5 cellular contexts compared by ENCODE assay signal in the genomic region with DNA sequence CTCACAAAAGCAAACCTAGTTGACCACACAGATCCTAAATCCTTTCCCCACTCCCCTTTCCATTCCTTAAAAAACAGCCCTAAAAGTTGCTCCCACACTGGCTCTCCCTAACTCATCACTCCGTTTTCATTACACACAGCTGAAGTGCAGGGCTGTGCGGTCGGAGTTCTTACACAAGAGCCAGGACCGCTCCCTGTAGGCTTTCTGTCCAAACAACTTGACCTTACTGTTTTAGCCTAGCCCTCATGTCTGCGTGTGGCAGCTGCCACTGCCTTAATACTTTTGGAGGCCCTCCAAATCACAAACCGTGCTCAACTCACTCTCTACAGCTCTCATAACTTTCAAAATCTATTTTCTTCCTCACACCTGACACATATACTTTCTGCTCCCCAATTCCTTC. TPM values are rescaled to one million over a fixed set of nuclear protein-coding genes. Genes with fewer than 3 reads are reported as not detected.
"Had no signal": no experiment of that assay in that cellular context is flagged by ENCODE, and none has a peak within 500 bp of the region (broad histone marks: within the 10 kb centered on the region; RNA-seq: fewer than 3 reads in every experiment).

No MANE protein-coding gene starts in this region.

RNA-seq across cellular contexts. Expression of a gene that starts 45.0 kb away (rescaled TPM):
- total RNA-seq: activated CD4-positive, alpha-beta memory T cell treated with anti-CD3 and anti-CD28 coated beads, Interleukin-2, amount 10 ng/mL, durations not matched to agents 7 days and 5 days; activated CD8-positive, alpha-beta memory T cell treated with anti-CD3 and anti-CD28 coated beads, Interleukin-2, amount 10 ng/mL, durations not matched to agents 7 days and 5 days; M059J; OCI-LY7; PC-9 had no signal
